In genomic region chr13:107585466-107585865, GRCh38 we compare ENCODE assay signal across 17 cellular contexts.
DNase-seq lines count a peak whose midpoint lies in the region; ATAC-seq and TF ChIP-seq lines count a peak whose summit lies in the region.
"Had no signal": no experiment of that assay in that cellular context is flagged by ENCODE, and none has a peak within 500 bp of the region (broad histone marks: within the 10 kb centered on the region; RNA-seq: fewer than 3 reads in every experiment).

No MANE protein-coding gene starts in this region.

- no peaks in the 10 kb centered on the region for H3K36me3 ChIP-seq in SJCRH30
- H3K36me3 ChIP-seq: BLaER1 treated with 17β-estradiol and CSF1 and Interleukin-3, amounts not matched to agents 10 nM and 100 nM; HAP-1; Peyer's patch had no signal

- TF ChIP-seq CTCF in GM20000 (IDR thresholded peaks at IDR 0.05; ENCODE audit: extremely low read depth, missing control alignments) = no peak

- ATAC-seq in HG03280 (IDR thresholded peaks at IDR 0.05; ENCODE audit: unreplicated experiment) = no peak
- ATAC-seq: natural killer cell treated with Interleukin-12 subunit alpha and Interleukin-12 subunit beta and Interleukin-15 and Interleukin-18, amount 100 ng/mL, for 72 hours; stimulated activated naive CD8-positive, alpha-beta T cell treated with anti-CD3 and anti-CD28 coated beads, Interleukin-15, amount 100 ng/mL, for 72 hours had no signal

- H3K27me3 ChIP-seq in SJCRH30 = no peaks in the 10 kb centered on the region
- H3K27me3 ChIP-seq: BLaER1 treated with 17β-estradiol and CSF1 and Interleukin-3, amounts not matched to agents 10 nM and 100 nM; Peyer's patch had no signal

- no peak overlapping the region for H3K4me3 ChIP-seq in SJCRH30
- H3K4me3 ChIP-seq: BLaER1 treated with 17β-estradiol and CSF1 and Interleukin-3, amounts not matched to agents 10 nM and 100 nM; HAP-1; Peyer's patch had no signal

- H3K4me1 ChIP-seq in SJCRH30 = 0 out of 2 replicates have a peak, but pooled peaks cover 3% of the 10 kb centered on the region
- H3K4me1 ChIP-seq: BLaER1 treated with 17β-estradiol and CSF1 and Interleukin-3, amounts not matched to agents 10 nM and 100 nM; HAP-1; Peyer's patch had no signal

- no peak overlapping the region for H3K27ac ChIP-seq in SJCRH30
- H3K27ac ChIP-seq: BLaER1 treated with 17β-estradiol and CSF1 and Interleukin-3, amounts not matched to agents 10 nM and 100 nM; Peyer's patch had no signal

- H3K9me3 ChIP-seq in SJCRH30 (replicated peaks) = no peaks in the 10 kb centered on the region
- H3K9me3 ChIP-seq: BLaER1 treated with 17β-estradiol and CSF1 and Interleukin-3, amounts not matched to agents 10 nM and 100 nM; HAP-1; Peyer's patch had no signal

- DNase-seq in NCI-H1092 treated with DMSO at 0.1 percent for 48 hours (lab: John Stamatoyannopoulos, UW) (peak; percentile 24), NCI-H1092 (lab: John Stamatoyannopoulos, UW) (no peak), NCI-H1417 treated with DMSO at 0.1 percent for 48 hours (lab: John Stamatoyannopoulos, UW) (peak; percentile 70), SJCRH30 (peak; percentile 4 to 12), iris pigment epithelial cell (ENCODE audit: low read depth) (peak; percentile 57), GM20000 (ENCODE audit: low spot score) (no peak)
- DNase-seq in activated CD8-positive, alpha-beta memory T cell treated with anti-CD3 and anti-CD28 coated beads, Interleukin-2, amount 50 U/mL, for 48 hours = no peak
- DNase-seq: anterior cingulate cortex; foreskin fibroblast; KBM-7; kidney glomerular epithelial cell; Peyer's patch; stimulated activated naive CD8-positive, alpha-beta T cell treated with anti-CD3 and anti-CD28 coated beads, Interleukin-15, amount 100 ng/mL, for 72 hours had no signal

Comparison
In these comparisons a context has a peak if more than half of its experiments do, and no peak if none do; other contexts are left out.
1. DNase-seq: peak in NCI-H1092 treated with DMSO at 0.1 percent for 48 hours (single experiment), NCI-H1417 treated with DMSO at 0.1 percent for 48 hours (single experiment), SJCRH30 (2 of 2) and iris pigment epithelial cell (single experiment); none in NCI-H1092 (single experiment), activated CD8-positive, alpha-beta memory T cell treated with anti-CD3 and anti-CD28 coated beads, Interleukin-2, amount 50 U/mL, for 48 hours (single experiment) and GM20000 (single experiment).